23 cellular contexts compared by ENCODE assay signal in the genomic region with DNA sequence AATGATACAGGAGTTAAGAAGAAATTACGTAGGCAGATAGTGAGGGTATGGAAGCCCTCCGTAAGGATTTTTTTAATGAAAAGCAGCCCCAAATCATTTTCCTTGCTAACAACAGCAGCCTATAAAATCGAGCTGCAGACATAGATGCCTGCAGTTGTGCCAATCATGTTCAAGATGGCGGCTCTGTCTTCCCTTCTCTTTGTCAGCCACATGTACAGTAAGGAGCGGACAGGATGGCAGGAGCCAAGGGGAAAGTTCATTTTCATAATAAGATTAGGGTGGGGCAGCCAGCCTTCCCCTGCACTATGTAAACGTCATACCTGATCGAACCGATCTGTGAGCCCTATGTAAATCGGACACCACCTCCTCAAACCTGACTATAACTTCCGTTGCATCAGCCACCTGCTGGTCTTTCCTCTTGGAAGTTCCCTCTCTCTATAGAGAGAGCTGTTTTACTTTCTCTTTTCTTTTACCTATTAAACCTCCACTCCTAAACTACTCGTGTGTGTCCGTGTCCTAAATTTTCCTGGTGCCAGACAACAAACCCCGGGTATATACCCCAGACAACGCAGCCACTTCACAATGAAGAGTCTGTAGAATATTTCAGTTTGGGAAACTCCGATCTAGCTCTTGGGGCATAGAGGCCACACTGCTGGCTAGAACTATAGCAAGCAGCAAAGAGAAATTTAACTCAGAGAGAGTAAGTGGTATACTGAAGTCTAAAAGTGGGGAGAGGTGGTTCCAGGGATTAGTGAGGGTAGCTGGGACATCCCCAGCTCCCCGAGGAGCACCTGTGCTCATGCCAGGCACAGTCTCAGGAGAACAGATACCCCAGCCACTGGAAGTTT. TPM values are rescaled to one million over a fixed set of nuclear protein-coding genes. Genes with fewer than 3 reads are reported as not detected.
A peak's percentile ranks its signal among the peaks of the same experiment; 100 is the strongest.
DNase-seq lines count a peak whose midpoint lies in the region; ATAC-seq, FAIRE-seq and TF ChIP-seq lines count a peak whose summit lies in the region.
"Had no signal": no experiment of that assay in that cellular context is flagged by ENCODE, and none has a peak within 500 bp of the region (broad histone marks: within the 10 kb centered on the region; RNA-seq: fewer than 3 reads in every experiment).

No MANE protein-coding gene starts in this region.

- no peak overlapping the region for H3K27ac ChIP-seq in PC-3 (ENCODE audit: low read length)
- H3K27ac ChIP-seq in K562 (ENCODE audit: extremely low read depth, low read depth, low read length) = no peak overlapping the region
- H3K27ac ChIP-seq: C4-2B had no signal

- ATAC-seq in GM18867 (IDR thresholded peaks at IDR 0.05; ENCODE audit: unreplicated experiment) = peak; percentile 45
- ATAC-seq in PC-3 = no peak
- ATAC-seq in K562 = no peak
- no peak for ATAC-seq in HG03521 (IDR thresholded peaks at IDR 0.05; ENCODE audit: unreplicated experiment)
- ATAC-seq: SK-N-SH treated with all-trans-retinoic acid at 6 μM for 48 hours had no signal

- H3K9ac ChIP-seq in PC-3 (ENCODE audit: low read length) (no peak overlapping the region), K562 (ENCODE audit: insufficient read depth in 1 of 2, low read depth in 2 of 2, low read length in 2 of 2) (no peak overlapping the region)

- no peaks in the 10 kb centered on the region for H3K9me1 ChIP-seq in K562 (ENCODE audit: control insufficient read depth, insufficient read depth, low read length)

- H3K4me3 ChIP-seq in LNCaP clone FGC (ENCODE audit: low read depth, low read length) (peak overlapping the region; percentile 26), PC-3 (ENCODE audit: low read length) (peak overlapping the region; percentile 43), K562 (no peak overlapping the region)

- no peak for TF ChIP-seq CTCF in LNCaP clone FGC (IDR thresholded peaks at IDR 0.05; ENCODE audit: control insufficient read depth, extremely low read depth, insufficient read depth)
- no peak for TF ChIP-seq CTCF in PC-3 (conservative IDR thresholded peaks at IDR 0.05; ENCODE audit: low read depth, low read length)
- TF ChIP-seq CTCF in K562 (IDR thresholded peaks at IDR 0.05 in 2 of 3, conservative IDR thresholded peaks at IDR 0.05 in 1 of 3; ENCODE audit: insufficient read depth in 2 of 3, low read depth in 1 of 3, low read length in 3 of 3) = no peak

- no peak for TF ChIP-seq POLR2A in K562 (conservative IDR thresholded peaks at IDR 0.05)

- H3K4me2 ChIP-seq in PC-3 (ENCODE audit: low read length) (peak overlapping the region; percentile 53), K562 (ENCODE audit: insufficient read depth, low read length) (no peak overlapping the region)

- no peaks in the 10 kb centered on the region for H3K4me1 ChIP-seq in PC-3 (ENCODE audit: insufficient read depth, low read length)
- no peaks in the 10 kb centered on the region for H3K4me1 ChIP-seq in K562 (replicated peaks in 1 of 2; ENCODE audit: control insufficient read depth in 2 of 2, insufficient read depth in 2 of 2, low read length in 2 of 2)

- FAIRE-seq in K562 (lab: Jason Lieb, UNC) (no peak), urothelium cell line (lab: Jason Lieb, UNC) (no peak)
- FAIRE-seq: G401.6 had no signal

- H4K20me1 ChIP-seq in PC-3 (ENCODE audit: low read length) (no peaks in the 10 kb centered on the region), K562 (replicated peaks; ENCODE audit: control insufficient read depth, insufficient read depth, low read length) (no peaks in the 10 kb centered on the region)

- no peaks in the 10 kb centered on the region for H3K9me3 ChIP-seq in PC-3 (ENCODE audit: low read length)
- no peaks in the 10 kb centered on the region for H3K9me3 ChIP-seq in K562 (replicated peaks; ENCODE audit: control insufficient read depth, insufficient read depth, low read depth, low read length)

- H3K9me2 ChIP-seq in PC-3 (replicated peaks; ENCODE audit: low read length) = no peaks in the 10 kb centered on the region

- 20% methylated on average over 12 of the region's 16 CpGs for WGBS in K562 (ENCODE audit: insufficient coverage, low coverage, missing lambda C conversion rate)

- H3K36me3 ChIP-seq in PC-3 (ENCODE audit: low read depth, low read length) (no peaks in the 10 kb centered on the region), K562 (ENCODE audit: control insufficient read depth, insufficient read depth, low read length) (no peaks in the 10 kb centered on the region)

- CTCF ChIA-PET in PC-3 (lab: Charles Lee) = no interaction called here
- CTCF ChIA-PET in K562 (lab: Yijun Ruan, JAX; ENCODE audit: low intra/inter-chr PET ratio) = no interaction called here

- DNase-seq in LNCaP clone FGC (ENCODE audit: low read depth) (no peak), PC-3 (no peak), K562 (ENCODE audit: extremely low read depth in 1 of 4, low spot score in 3 of 4) (no peak), urothelium cell line (ENCODE audit: low spot score) (no peak), NCI-H2227 treated with DMSO at 0.1 percent for 48 hours (lab: John Stamatoyannopoulos, UW) (no peak)
- DNase-seq: AML-193, GOT3, IMR-90, Karpas-422, MM.1S, NCI-H1092 treated with DMSO at 0.1 percent for 48 hours, NCI-H1694, NCI-H2081 treated with DMSO at 0.1 percent for 48 hours, NCI-H524, SIG-M5, T-helper 1 cell, T-helper 9 cell had no signal

- intact Hi-C loops in PC-3 (cut with micrococcal nuclease) = no loop called here
- intact Hi-C loops in K562 (cut with micrococcal nuclease) = no loop called here

- no peak for TF ChIP-seq RAD21 in K562 (CRISPR knock-in tag; conservative IDR thresholded peaks at IDR 0.05 in 1 of 2, IDR thresholded peaks at IDR 0.05 in 1 of 2)

- H2AFZ ChIP-seq in PC-3 (ENCODE audit: low read length) (peak overlapping the region; percentile 50), K562 (ENCODE audit: low read depth, low read length) (no peak overlapping the region)

- POLR2A ChIA-PET in PC-3 (lab: Charles Lee; ENCODE audit: unreplicated experiment) (no interaction called here), K562 (lab: Yijun Ruan, JAX) (no interaction called here)

- no peak for TF ChIP-seq EP300 in K562 (IDR thresholded peaks at IDR 0.05; ENCODE audit: low read length)

- no TSS peak for BruUV-seq in PC-3 (replicated peaks; lab: Mats Ljungman, UMichigan)
- no TSS peak for BruUV-seq in K562 (replicated peaks; lab: Mats Ljungman, UMichigan)

- H3F3A ChIP-seq in PC-3 (ENCODE audit: low read length, unreplicated experiment) = no peaks in the 10 kb centered on the region

- H3K79me2 ChIP-seq in PC-3 (ENCODE audit: low read length) (no peaks in the 10 kb centered on the region), K562 (ENCODE audit: control insufficient read depth, insufficient read depth, low read length) (no peaks in the 10 kb centered on the region)

- in situ Hi-C loops in K562 (cut with MboI) = no loop called here

- H3K27me3 ChIP-seq in PC-3 (ENCODE audit: low read length) (peaks cover 7% of the 10 kb centered on the region), K562 (ENCODE audit: control insufficient read depth in 2 of 2, insufficient read depth in 2 of 2, low read length in 2 of 2) (no peaks in the 10 kb centered on the region)

TF ChIP-seq in K562, 482 proteins besides CTCF, POLR2A, EP300 and RAD21:
- TF ChIP-seq ZNF184 (CRISPR knock-in tag; IDR thresholded peaks at IDR 0.05) (no peak), ZNF280A (IDR thresholded peaks at IDR 0.05; ENCODE audit: low read depth, partially characterized antibody) (no peak), NR2C1 (IDR thresholded peaks at IDR 0.05) (no peak), NR2C1 (tag; IDR thresholded peaks at IDR 0.05) (0 out of 2 replicates have a peak, but pooled peaks have one; percentile 25)

RNA-seq across cellular contexts. Expression of gene SLC24A2, which starts 20.8 kb away (rescaled TPM):
- total RNA-seq in PC-3 (2014; rRNA removed) (not detected in 2 replicates), K562 (2014; rRNA removed) (0.05 and 0.12 TPM in 2 replicates), K562 (2014; rRNA removed; fragmentation: Illumina TruSeq; extraction: Trizol) (0.32 and 0.40 TPM in 2 replicates), K562 (2015; rRNA removed; fragmentation: Illumina TruSeq; extraction: Trizol) (0.30 and 0.33 TPM in 2 replicates), K562 (2021) (0.31 and 0.40 TPM in 2 replicates)
- total RNA-seq in K562 (2011; cell fraction: chromatin; rRNA removed; ENCODE audit: low replicate concordance) = 0.81 and 1.0 TPM in 2 replicates
- 0.66 and 1.0 TPM in 2 replicates for total RNA-seq in K562 (2011; cell fraction: nucleolus; rRNA removed)
- 0.23 and 0.37 TPM in 2 replicates for total RNA-seq in K562 (2011; cell fraction: nucleoplasm; rRNA removed)
- polyA plus RNA-seq in K562 (2011; rRNA removed) (0.08 and 0.46 TPM in 2 replicates), K562 (2014; fragmentation: Illumina TruSeq; extraction: Trizol) (0.34 and 0.36 TPM in 2 replicates), K562 (2014; fragmentation: Nextera tagmentation; extraction: Ambion mirVana) (under 1 TPM; 0.04 TPM), K562 (2014; rRNA removed) (0.09 TPM in 2 replicates)
- 0.04 and 0.29 TPM in 2 replicates for polyA plus RNA-seq in K562 (2011; cell fraction: cytosol; rRNA removed)
- 0.20 and 0.86 TPM in 2 replicates for polyA plus RNA-seq in K562 (2011; cell fraction: nucleus; rRNA removed)
- polyA plus RNA-seq in K562 (2012) = 0.35 and 0.40 TPM in 2 replicates
- 0.46 and 1.9 TPM in 2 replicates for polyA minus RNA-seq in K562 (2011; rRNA and poly(A)+ RNA removed)
- polyA minus RNA-seq in K562 (2011; cell fraction: cytosol; rRNA and poly(A)+ RNA removed) = 0.09 TPM in 1 of 2 replicates, not detected in the other
- 0.27 and 2.6 TPM in 2 replicates for polyA minus RNA-seq in K562 (2011; cell fraction: nucleus; rRNA and poly(A)+ RNA removed)
- total RNA-seq: HT-29, IMR-90 had no signal
- polyA plus RNA-seq: IMR-90 had no signal
